17 cellular contexts compared by ENCODE assay signal in the genomic region with DNA sequence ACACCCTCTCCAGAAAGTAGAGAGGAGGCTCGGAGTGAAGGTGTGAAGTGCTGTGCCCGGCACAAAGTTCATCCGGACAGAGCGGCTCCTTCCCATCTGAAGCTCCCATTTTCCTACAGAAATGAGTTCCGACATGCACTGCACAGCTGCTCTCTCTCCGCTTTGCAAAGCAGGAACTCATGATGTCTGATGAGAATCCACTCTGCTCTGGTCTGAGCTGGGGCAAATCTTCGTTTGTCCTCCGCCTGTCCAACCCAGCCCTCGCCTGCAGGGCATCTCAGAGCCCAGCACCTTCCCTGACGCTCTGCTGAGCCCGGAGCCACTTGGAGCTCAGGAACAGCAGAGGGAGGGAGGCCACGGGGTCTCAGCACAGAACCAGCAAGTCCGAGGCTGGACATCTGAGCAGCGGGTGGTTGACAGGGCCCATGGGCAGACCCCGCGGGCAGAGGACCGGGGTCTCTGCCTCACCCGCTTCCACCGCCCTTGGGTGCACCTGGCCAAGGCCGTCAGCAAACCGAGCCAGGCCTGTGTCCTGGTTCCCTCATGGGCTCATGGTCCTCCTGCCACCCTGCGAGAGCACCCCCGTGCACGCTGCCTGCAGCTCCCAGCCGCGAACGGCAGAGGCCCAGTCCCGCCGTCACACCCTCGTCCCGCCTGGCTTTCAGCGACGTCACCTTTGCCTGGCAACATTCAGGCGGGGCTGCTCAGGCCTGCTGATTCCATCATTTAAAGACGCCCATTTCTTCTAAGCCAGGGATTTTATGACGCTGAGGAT.
A peak's percentile ranks its signal among the peaks of the same experiment; 100 is the strongest.
DNase-seq lines count a peak whose midpoint lies in the region; ATAC-seq and TF ChIP-seq lines count a peak whose summit lies in the region.
"Had no signal": no experiment of that assay in that cellular context is flagged by ENCODE, and none has a peak within 500 bp of the region (broad histone marks: within the 10 kb centered on the region; RNA-seq: fewer than 3 reads in every experiment).

No MANE protein-coding gene starts in this region.

- H3K4me3 ChIP-seq in H7 (ENCODE audit: insufficient read depth, low read depth, low read length) = no peak overlapping the region
- no peak overlapping the region for H3K4me3 ChIP-seq in endodermal cell (ENCODE audit: low read length)
- no peak overlapping the region for H3K4me3 ChIP-seq in neuronal stem cell (ENCODE audit: low read length in 2 of 2)
- H3K4me3 ChIP-seq: pancreas, PC-9 had no signal

- H3K9ac ChIP-seq in endodermal cell (ENCODE audit: extremely low read depth, low read length, poor library complexity, severe bottlenecking) (no peak overlapping the region), neuronal stem cell (ENCODE audit: low read depth, low read length, poor library complexity) (peak overlapping the region; percentile 70)

- no peaks in the 10 kb centered on the region for H3K9me3 Mint-ChIP-seq in endodermal cell
- H3K9me3 Mint-ChIP-seq in stimulated activated naive B cell treated with anti-CD40 and anti-IgM and Interleukin-4, amounts not matched to agents 10 μg/mL and 1 μg/mL and 100 μg/mL, for 72 hours = peaks cover 0 to under 1% of the 10 kb centered on the region in 2 donors

- ATAC-seq in GM21528 (IDR thresholded peaks at IDR 0.05; ENCODE audit: low FRiP score, unreplicated experiment) (no peak), HG03469 (IDR thresholded peaks at IDR 0.05; ENCODE audit: unreplicated experiment) (no peak)
- ATAC-seq in stimulated activated naive B cell treated with anti-CD40 and anti-IgM and Interleukin-4, amounts not matched to agents 10 μg/mL and 1 μg/mL and 100 μg/mL, for 72 hours (replicated peaks) = no peak
- ATAC-seq: foreskin keratinocyte, pancreas had no signal

- H3K9me3 ChIP-seq in endodermal cell (ENCODE audit: control insufficient read depth, low read length) (no peaks in the 10 kb centered on the region), neuronal stem cell (replicated peaks in 1 of 2; ENCODE audit: control insufficient read depth in 2 of 2, insufficient read depth in 1 of 2, low read depth in 1 of 2, low read length in 2 of 2) (no peaks in the 10 kb centered on the region)
- H3K9me3 ChIP-seq: pancreas had no signal

- H3K4me1 ChIP-seq in endodermal cell (ENCODE audit: control insufficient read depth, insufficient read depth, low read length) (no peaks in the 10 kb centered on the region), neuronal stem cell (ENCODE audit: control insufficient read depth in 2 of 2, insufficient read depth in 1 of 2, low read depth in 1 of 2, low read length in 2 of 2) (no peaks in the 10 kb centered on the region)
- H3K4me1 ChIP-seq: foreskin keratinocyte, pancreas had no signal

- H3K79me1 ChIP-seq in neuronal stem cell (ENCODE audit: low read depth, low read length) = peaks cover 5% of the 10 kb centered on the region

- TF ChIP-seq CTCF in endodermal cell (conservative IDR thresholded peaks at IDR 0.05) = no peak

- 83 to 84% methylated on average over 26 to 36 of the region's 36 CpGs for WGBS in endodermal cell (ENCODE audit: insufficient coverage in 1 of 2, insufficient read length in 1 of 2), 2 experiments
- WGBS in neuronal stem cell (ENCODE audit: extremely low coverage in 2 of 2, insufficient read length in 2 of 2, insufficient replicate concordance in 1 of 2), 2 donors = no CpG with 5 or more reads among the region's 36 CpGs

- no peak overlapping the region for H3K27ac ChIP-seq in endodermal cell (ENCODE audit: low read depth, low read length)
- no peak overlapping the region for H3K27ac ChIP-seq in neuronal stem cell (replicated peaks; ENCODE audit: low read length)
- H3K27ac ChIP-seq: 22Rv1, foreskin keratinocyte, pancreas, PC-9 had no signal

- no peak overlapping the region for H3K27ac Mint-ChIP-seq in endodermal cell
- no peak overlapping the region for H3K27ac Mint-ChIP-seq in stimulated activated naive B cell treated with anti-CD40 and anti-IgM and Interleukin-4, amounts not matched to agents 10 μg/mL and 1 μg/mL and 100 μg/mL, for 72 hours
- H3K27ac Mint-ChIP-seq: CD4-positive, alpha-beta memory T cell had no signal

- H2AFZ ChIP-seq in neuronal stem cell (ENCODE audit: low read length) = no peak overlapping the region
- H2AFZ ChIP-seq: PC-9 had no signal

- H3K27me3 Mint-ChIP-seq in endodermal cell (ENCODE audit: insufficient read depth) = peaks cover 11% of the 10 kb centered on the region
- peaks cover 39 to 54% of the 10 kb centered on the region in 2 donors for H3K27me3 Mint-ChIP-seq in stimulated activated naive B cell treated with anti-CD40 and anti-IgM and Interleukin-4, amounts not matched to agents 10 μg/mL and 1 μg/mL and 100 μg/mL, for 72 hours

- H2BK12ac ChIP-seq in neuronal stem cell (ENCODE audit: low read length) = no peak overlapping the region

- H2BK5ac ChIP-seq in neuronal stem cell (ENCODE audit: low read length) = no peak overlapping the region

- no peak overlapping the region for H4K91ac ChIP-seq in neuronal stem cell (ENCODE audit: low read depth, low read length, poor library complexity)

- H4K8ac ChIP-seq in neuronal stem cell (ENCODE audit: low read depth, low read length) = no peak overlapping the region

- H3K4me1 Mint-ChIP-seq in endodermal cell = no peaks in the 10 kb centered on the region
- H3K4me1 Mint-ChIP-seq in stimulated activated naive B cell treated with anti-CD40 and anti-IgM and Interleukin-4, amounts not matched to agents 10 μg/mL and 1 μg/mL and 100 μg/mL, for 72 hours = no peaks in the 10 kb centered on the region
- H3K4me1 Mint-ChIP-seq: CD4-positive, alpha-beta memory T cell had no signal

- H3K4me3 Mint-ChIP-seq in endodermal cell = no peak overlapping the region
- H3K4me3 Mint-ChIP-seq in stimulated activated naive B cell treated with anti-CD40 and anti-IgM and Interleukin-4, amounts not matched to agents 10 μg/mL and 1 μg/mL and 100 μg/mL, for 72 hours = no peak overlapping the region
- H3K4me3 Mint-ChIP-seq: CD4-positive, alpha-beta memory T cell had no signal

- peak overlapping the region; percentile 75 for H2BK15ac ChIP-seq in neuronal stem cell (ENCODE audit: low read length)

- H3K36me3 Mint-ChIP-seq in endodermal cell (ENCODE audit: low read depth) = no peaks in the 10 kb centered on the region
- no peaks in the 10 kb centered on the region for H3K36me3 Mint-ChIP-seq in stimulated activated naive B cell treated with anti-CD40 and anti-IgM and Interleukin-4, amounts not matched to agents 10 μg/mL and 1 μg/mL and 100 μg/mL, for 72 hours
- H3K36me3 Mint-ChIP-seq: CD4-positive, alpha-beta memory T cell had no signal

- peak overlapping the region; percentile 76 for H3K18ac ChIP-seq in neuronal stem cell (ENCODE audit: low read length)

- peaks cover 2% of the 10 kb centered on the region; the same call in 1 of the 2 replicates for H3K27me3 ChIP-seq in H7 (ENCODE audit: control insufficient read depth, insufficient read depth, low read length)
- no peaks in the 10 kb centered on the region for H3K27me3 ChIP-seq in endodermal cell (ENCODE audit: control insufficient read depth, insufficient read depth, low read length, poor library complexity, severe bottlenecking)
- peaks cover 0 to 84% (median 0%) of the 10 kb centered on the region in 3 experiments for H3K27me3 ChIP-seq in neuronal stem cell (ENCODE audit: control insufficient read depth in 3 of 3, insufficient read depth in 3 of 3, low read depth in 1 of 3, low read length in 3 of 3)
- H3K27me3 ChIP-seq: foreskin keratinocyte had no signal

- no peak overlapping the region for H2BK120ac ChIP-seq in neuronal stem cell (ENCODE audit: low read depth, low read length)

- H3K4me2 ChIP-seq in neuronal stem cell (ENCODE audit: insufficient read depth, low read length, poor library complexity, severe bottlenecking) = no peak overlapping the region
- H3K4me2 ChIP-seq: PC-9 had no signal

- H3K4ac ChIP-seq in neuronal stem cell (ENCODE audit: low read length) = no peak overlapping the region

- peak overlapping the region; percentile 93 for H2AK5ac ChIP-seq in neuronal stem cell (ENCODE audit: low read depth, low read length)

- H3K36me3 ChIP-seq in H7 (replicated peaks; ENCODE audit: control insufficient read depth, insufficient read depth, low read length) (no peaks in the 10 kb centered on the region), endodermal cell (ENCODE audit: control insufficient read depth, insufficient read depth, low read length) (no peaks in the 10 kb centered on the region), neuronal stem cell (replicated peaks in 1 of 2; ENCODE audit: control insufficient read depth in 2 of 2, insufficient read depth in 2 of 2, low read length in 2 of 2) (no peaks in the 10 kb centered on the region)
- H3K36me3 ChIP-seq: pancreas had no signal

- H3K14ac ChIP-seq in neuronal stem cell (ENCODE audit: low read length) = peak overlapping the region; percentile 56

- H3K23ac ChIP-seq in neuronal stem cell (ENCODE audit: low read depth, low read length, poor library complexity) = peak overlapping the region; percentile 96

- DNase-seq in DMS 273 (lab: John Stamatoyannopoulos, UW; ENCODE audit: unreplicated experiment) (peak; percentile 41), DMS 273 treated with DMSO at 0.1 percent for 48 hours (lab: John Stamatoyannopoulos, UW) (no peak), H7 (peak; percentile 71), endodermal cell (peak; percentile 22), neuronal stem cell (ENCODE audit: low spot score) (no peak)
- no peak for DNase-seq in stimulated activated naive B cell treated with anti-CD40 and anti-IgM and Interleukin-4, amounts not matched to agents 10 μg/mL and 1 μg/mL and 100 μg/mL, for 72 hours
- DNase-seq: CD4-positive, alpha-beta memory T cell; central memory CD4-positive, alpha-beta T cell; foreskin keratinocyte; NCI-H524; stimulated activated CD4-positive, alpha-beta T cell treated with anti-CD3 and anti-CD28 coated beads, Interleukin-12 subunit alpha, Interleukin-12 subunit beta, amount 100 ng/mL, for 4 hours; SW 1271 had no signal

Comparison
In these comparisons a context has a peak if more than half of its experiments do, and no peak if none do; other contexts are left out.
1. DNase-seq: peak in DMS 273 (single experiment), H7 (single experiment) and endodermal cell (single experiment); none in DMS 273 treated with DMSO at 0.1 percent for 48 hours (single experiment), neuronal stem cell (single experiment) and stimulated activated naive B cell treated with anti-CD40 and anti-IgM and Interleukin-4, amounts not matched to agents 10 μg/mL and 1 μg/mL and 100 μg/mL, for 72 hours (single experiment).